13 cellular contexts compared by ENCODE assay signal in genomic region chr2:20496942-20497341, GRCh38.
"Had no signal": no experiment of that assay in that cellular context is flagged by ENCODE, and none has a peak within 500 bp of the region (broad histone marks: within the 10 kb centered on the region; RNA-seq: fewer than 3 reads in every experiment).

No MANE protein-coding gene starts in this region.

- H3K36me3 ChIP-seq: neutrophil, spleen, upper lobe of right lung had no signal

- H3K9me3 ChIP-seq: neutrophil, spleen, upper lobe of right lung had no signal

- ATAC-seq: activated CD4-positive, CD25-positive, alpha-beta regulatory T cell treated with anti-CD3 and anti-CD28 coated beads, Interleukin-2, amount 50 U/mL, for 24 hours had no signal

- H3K27ac ChIP-seq: foreskin keratinocyte, neutrophil, spleen, upper lobe of right lung had no signal

- H3K4me1 ChIP-seq: upper lobe of right lung had no signal

- DNase-seq: activated naive CD4-positive, alpha-beta T cell; activated T-cell treated with anti-CD3 and anti-CD28 coated beads for 4 hours; cerebellar nuclear complex; effector memory CD4-positive, alpha-beta T cell; foreskin keratinocyte; kidney glomerular epithelial cell; retina; spleen; T-helper 9 cell had no signal

- H3K4me3 Mint-ChIP-seq: dendritic cell treated with granulocyte-macrophage colony-stimulating factor and Interleukin-4, amounts not matched to agents 40 ng/mL and 50 ng/mL, for 4 days had no signal

- H3K27me3 ChIP-seq: foreskin keratinocyte, neutrophil, spleen, upper lobe of right lung had no signal

- H3K4me3 ChIP-seq: spleen, upper lobe of right lung had no signal

- H3K9me3 Mint-ChIP-seq: dendritic cell treated with granulocyte-macrophage colony-stimulating factor and Interleukin-4, amounts not matched to agents 40 ng/mL and 50 ng/mL, for 4 days had no signal

- H3K27ac Mint-ChIP-seq: dendritic cell treated with granulocyte-macrophage colony-stimulating factor and Interleukin-4, amounts not matched to agents 40 ng/mL and 50 ng/mL, for 4 days had no signal
